Comparison of ENCODE assay signal across 8 cellular contexts in the genomic region with DNA sequence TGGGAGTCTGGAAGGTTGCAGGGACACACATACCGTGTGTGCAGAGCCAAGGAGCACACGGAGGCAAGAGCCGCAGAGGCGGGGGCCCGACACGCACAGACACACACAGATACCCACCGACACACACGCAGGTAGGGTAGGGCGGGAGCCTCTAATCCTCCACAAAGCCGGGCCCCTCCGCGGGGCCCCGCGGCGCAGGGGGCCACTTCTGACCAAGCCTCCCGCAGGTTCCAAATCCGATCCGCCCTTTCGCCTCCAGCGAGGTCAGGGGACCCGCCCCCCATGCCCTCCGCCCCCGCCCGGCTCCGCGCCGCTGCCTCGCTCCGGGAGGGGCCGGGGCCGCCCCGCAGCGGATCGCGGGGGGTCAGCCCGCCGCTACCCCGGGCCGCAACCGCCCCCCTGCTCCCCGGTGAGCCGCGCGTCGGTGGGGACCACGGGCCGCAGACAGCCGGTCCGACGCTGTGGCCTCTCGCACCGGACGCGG. TPM values are rescaled to one million over a fixed set of nuclear protein-coding genes. Genes with fewer than 3 reads are reported as not detected.
DNase-seq lines count a peak whose midpoint lies in the region; ATAC-seq and TF ChIP-seq lines count a peak whose summit lies in the region.

No MANE protein-coding gene starts in this region.

- CTCF ChIA-PET in Calu3 (lab: Charles Lee), result interaction anchor here (1.2 kb wide), 1 partner anchor 78 kb away, joined by 3 read pairs; no protein-coding TSS in a partner anchor

- WGBS in ectodermal cell, 2 experiments, result 0% methylated on average over 54 of the region's 54 CpGs
- WGBS in body of pancreas, 2 donors, result 2% methylated on average over 53 of the region's 54 CpGs; no CpG with 5 or more reads in 1 of the 2 donors

- DNase-seq in Calu3 (no peak), MG63 (no peak), osteocyte (ENCODE audit: extremely low spot score, unreplicated experiment) (no peak), KG1 (lab: John Stamatoyannopoulos, UW) (no peak), NCI-H2029 (lab: John Stamatoyannopoulos, UW) (no peak), body of pancreas (no peak)
- DNase-seq in activated CD4-positive, alpha-beta T cell treated with anti-CD3 and anti-CD28 coated beads, Interleukin-2, amount 50 U/mL, for 48 hours, result no peak

- H3K27ac ChIP-seq in ectodermal cell (ENCODE audit: insufficient read depth, low read depth, low read length, poor library complexity, severe bottlenecking) (no peak overlapping the region), body of pancreas (no peak overlapping the region)

- H3K27me3 Mint-ChIP-seq in Calu3 (ENCODE audit: unreplicated experiment) (peaks cover 58% of the 10 kb centered on the region), osteocyte (ENCODE audit: unreplicated experiment) (peaks cover 44% of the 10 kb centered on the region)

- no peaks in the 10 kb centered on the region for H3K36me3 ChIP-seq in MG63
- H3K36me3 ChIP-seq in ectodermal cell (ENCODE audit: control insufficient read depth, insufficient read depth, low read length), result no peaks in the 10 kb centered on the region
- H3K36me3 ChIP-seq in body of pancreas (replicated peaks in 1 of 2; ENCODE audit: insufficient read depth in 1 of 2, low read depth in 2 of 2), result no peaks in the 10 kb centered on the region

- ATAC-seq in body of pancreas, result no peak

- TF ChIP-seq CTCF in Calu3 (IDR thresholded peaks at IDR 0.05; ENCODE audit: unreplicated experiment), result no peak
- no peak for TF ChIP-seq CTCF in osteocyte (IDR thresholded peaks at IDR 0.05)
- no peak for TF ChIP-seq CTCF in body of pancreas (IDR thresholded peaks at IDR 0.05)

- TF ChIP-seq POLR2A in body of pancreas (IDR thresholded peaks at IDR 0.05), result no peak

- H3K27ac Mint-ChIP-seq in Calu3 (ENCODE audit: unreplicated experiment), result no peak overlapping the region
- no peak overlapping the region for H3K27ac Mint-ChIP-seq in osteocyte (ENCODE audit: unreplicated experiment)

- BruUV-seq in Calu3 (replicated peaks; lab: Mats Ljungman, UMichigan), result no TSS peak

- H3K36me3 Mint-ChIP-seq in Calu3 (ENCODE audit: insufficient read depth, unreplicated experiment) (peaks cover 12% of the 10 kb centered on the region), osteocyte (ENCODE audit: unreplicated experiment) (no peaks in the 10 kb centered on the region)

- peaks cover 36% of the 10 kb centered on the region for H3K4me1 ChIP-seq in ectodermal cell (ENCODE audit: control insufficient read depth, insufficient read depth, low read length)
- peaks cover 36% of the 10 kb centered on the region for H3K4me1 ChIP-seq in body of pancreas

- H3K9me3 Mint-ChIP-seq in Calu3 (ENCODE audit: low read depth, unreplicated experiment) (no peaks in the 10 kb centered on the region), osteocyte (ENCODE audit: unreplicated experiment) (no peaks in the 10 kb centered on the region)

- H3K9me3 ChIP-seq in MG63, result no peaks in the 10 kb centered on the region
- H3K9me3 ChIP-seq in ectodermal cell (ENCODE audit: control insufficient read depth, low read length), result no peaks in the 10 kb centered on the region
- H3K9me3 ChIP-seq in body of pancreas, result no peaks in the 10 kb centered on the region

- H3K27me3 ChIP-seq in MG63 (no peaks in the 10 kb centered on the region), ectodermal cell (ENCODE audit: control insufficient read depth, insufficient read depth, low read length, poor library complexity, severe bottlenecking) (peaks cover 95% of the 10 kb centered on the region), body of pancreas (peaks cover 0 to 31% of the 10 kb centered on the region in 2 donors)

- peaks cover 8% of the 10 kb centered on the region for H3K4me1 Mint-ChIP-seq in Calu3 (ENCODE audit: low read depth, unreplicated experiment)
- peaks cover 14% of the 10 kb centered on the region for H3K4me1 Mint-ChIP-seq in osteocyte (ENCODE audit: unreplicated experiment)

- H3K4me3 Mint-ChIP-seq in Calu3 (ENCODE audit: low read depth, unreplicated experiment) (peak overlapping the region; percentile 47), osteocyte (ENCODE audit: unreplicated experiment) (peak overlapping the region; percentile 49)

- intact Hi-C loops in Calu3 (cut with micrococcal nuclease; ENCODE audit: unreplicated experiment), result loop anchor here (5.0 kb wide), 1 partner anchor 75 kb away; no protein-coding TSS in a partner anchor
- intact Hi-C loops in body of pancreas (cut with DNase I), result no loop called here

- H3K4me3 ChIP-seq in MG63, result peak overlapping the region; percentile 43
- peak overlapping the region; percentile 55 for H3K4me3 ChIP-seq in ectodermal cell (ENCODE audit: insufficient read depth, low read depth, low read length)
- H3K4me3 ChIP-seq in body of pancreas, result no peak overlapping the region

RNA-seq across cellular contexts. Expression of a gene that starts 1.4 kb away (rescaled TPM):
- not detected in 2 replicates for total RNA-seq in Calu3 (2022)
- 0.69 and 1.6 TPM in 2 replicates for total RNA-seq in MG63 (2014; rRNA removed; shearing (Covaris generic); ENCODE audit: low replicate concordance)
- 15.4 TPM for polyA plus RNA-seq in ectodermal cell (2013, experiment 1 of 4)
- polyA plus RNA-seq in ectodermal cell (2013, experiment 2 of 4), result 16.8 TPM
- polyA plus RNA-seq in ectodermal cell (2013, experiment 3 of 4), result 7.1 TPM
- polyA plus RNA-seq in ectodermal cell (2013, experiment 4 of 4), result 9.0 TPM
- total RNA-seq in osteocyte, result 0.18 and 0.27 TPM in 2 replicates
- total RNA-seq in body of pancreas, result under 1 TPM in 1 of 2 donors, not detected in 1; 0.26 TPM

Comparison
In these comparisons a context has a peak if more than half of its experiments do, and no peak if none do; other contexts are left out.
1. H3K4me3 ChIP-seq: peak in MG63 (single experiment) and ectodermal cell (single experiment); none in body of pancreas (0 of 2).